12 cellular contexts compared by ENCODE assay signal in genomic region chr16:85733839-85734170, GRCh38. TPM values are rescaled to one million over a fixed set of nuclear protein-coding genes. Genes with fewer than 3 reads are reported as not detected.
A peak's percentile ranks its signal among the peaks of the same experiment; 100 is the strongest.
DNase-seq lines count a peak whose midpoint lies in the region; ATAC-seq and TF ChIP-seq lines count a peak whose summit lies in the region.
"Had no signal": no experiment of that assay in that cellular context is flagged by ENCODE, and none has a peak within 500 bp of the region (broad histone marks: within the 10 kb centered on the region; RNA-seq: fewer than 3 reads in every experiment).

No MANE protein-coding gene starts in this region.

- H3K27me3 Mint-ChIP-seq in T-helper 17 cell = no peaks in the 10 kb centered on the region

- no peak for TF ChIP-seq CTCF in heart left ventricle (IDR thresholded peaks at IDR 0.05)

- H3K4me3 ChIP-seq in right cardiac atrium (ENCODE audit: low read length) (no peak overlapping the region), heart left ventricle (no peak overlapping the region)
- H3K4me3 ChIP-seq: thyroid gland had no signal

- peak overlapping the region; percentile 19 for H3K27ac Mint-ChIP-seq in T-helper 17 cell

- WGBS in right cardiac atrium = 44% methylated on average over 11 of the region's 11 CpGs
- WGBS in heart left ventricle, 4 donors = 38 to 66% (median 54%) methylated on average over 10 to 11 of the region's 11 CpGs

- no peak overlapping the region for H3K4me3 Mint-ChIP-seq in T-helper 17 cell

- H3K27me3 ChIP-seq in right cardiac atrium (ENCODE audit: control insufficient read depth, insufficient read depth) = no peaks in the 10 kb centered on the region
- H3K27me3 ChIP-seq in heart left ventricle = no peaks in the 10 kb centered on the region
- H3K27me3 ChIP-seq: thyroid gland had no signal

- DNase-seq in right cardiac atrium = peak in 2 of 3 donors; percentile 72 to 76
- DNase-seq in heart left ventricle = no peak
- DNase-seq in T-helper 17 cell = no peak
- peak; percentile 97 for DNase-seq in iPS-NIHi7 (ENCODE audit: extremely low spot score)
- DNase-seq in DMS79 treated with DMSO at 0.1 percent for 48 hours (lab: John Stamatoyannopoulos, UW) = no peak
- DNase-seq: activated T-cell treated with anti-CD3 and anti-CD28 coated beads, Interleukin-2, amount 50 U/mL, for 1 hour; NCI-H2171; RPMI8226; thyroid gland had no signal

- peaks cover 12% of the 10 kb centered on the region for H3K4me1 Mint-ChIP-seq in T-helper 17 cell

- no peak for TF ChIP-seq POLR2A in heart left ventricle (IDR thresholded peaks at IDR 0.05)

- intact Hi-C loops in right cardiac atrium (cut with DNase I) = no loop called here
- intact Hi-C loops in heart left ventricle (cut with DNase I) = no loop called here

- no peaks in the 10 kb centered on the region for H3K36me3 ChIP-seq in heart left ventricle
- H3K36me3 ChIP-seq: thyroid gland had no signal

- H3K4me1 ChIP-seq in right cardiac atrium (ENCODE audit: control insufficient read depth, insufficient read depth, low read length) (no peaks in the 10 kb centered on the region), heart left ventricle (peaks cover 0 to 26% (median 0%) of the 10 kb centered on the region in 12 donors)
- H3K4me1 ChIP-seq: thyroid gland had no signal

- H3K9me3 ChIP-seq in right cardiac atrium (ENCODE audit: control insufficient read depth, low read length) (no peaks in the 10 kb centered on the region), heart left ventricle (no peaks in the 10 kb centered on the region), T-helper 17 cell (ENCODE audit: control insufficient read depth, low read length, poor library complexity, severe bottlenecking) (no peaks in the 10 kb centered on the region)
- H3K9me3 ChIP-seq: thyroid gland had no signal

- ATAC-seq in right cardiac atrium (peak; percentile 39 to 45), heart left ventricle (no peak), T-helper 17 cell (no peak), GM21786 (IDR thresholded peaks at IDR 0.05; ENCODE audit: unreplicated experiment) (no peak), GM19328 (IDR thresholded peaks at IDR 0.05; ENCODE audit: unreplicated experiment) (no peak), HG02970 (IDR thresholded peaks at IDR 0.05; ENCODE audit: low FRiP score, unreplicated experiment) (no peak)

- no peak overlapping the region for H3K27ac ChIP-seq in right cardiac atrium (ENCODE audit: low read length)
- peak overlapping the region in 1 of 12 donors; percentile 25 for H3K27ac ChIP-seq in heart left ventricle
- H3K27ac ChIP-seq: thyroid gland had no signal

- peaks cover 2% of the 10 kb centered on the region for H3K36me3 Mint-ChIP-seq in T-helper 17 cell (ENCODE audit: low read depth)

RNA-seq across cellular contexts. Expression of gene C16orf74, which starts 17.1 kb away (rescaled TPM):
- 1 to 10 TPM; 1.1 to 2.1 (median 1.4) TPM for total RNA-seq in right cardiac atrium
- polyA plus RNA-seq in right cardiac atrium = 1.8 TPM
- 1 to 10 TPM; 1.0 to 4.1 (median 1.6) TPM for total RNA-seq in heart left ventricle
- polyA plus RNA-seq in heart left ventricle = 1 to 10 TPM in 1 of 2 donors, under 1 TPM in 1; 0.53 to 3.7 TPM
- total RNA-seq in T-helper 17 cell = 1 to 10 TPM; 4.6 to 7.2 TPM

RNA-seq across cellular contexts. Expression of gene GINS2, which starts 45.1 kb away (rescaled TPM):
- 1 to 10 TPM in 1 of 4 donors, under 1 TPM in 3; 0.33 to 1.1 (median 0.40) TPM for total RNA-seq in right cardiac atrium
- polyA plus RNA-seq in right cardiac atrium = 0.23 TPM
- total RNA-seq in heart left ventricle = 1 to 10 TPM in 1 of 9 donors, under 1 TPM in 7, not detected in 1; 0.19 to 4.2 (median 0.56) TPM
- under 1 TPM; 0.15 to 0.36 TPM for polyA plus RNA-seq in heart left ventricle
- total RNA-seq in T-helper 17 cell = 1 to 10 TPM in 1 of 2 donors, under 1 TPM in 1; 0.86 to 1.5 TPM

Comparison
In these comparisons a context has a peak if more than half of its experiments do, and no peak if none do; other contexts are left out.
1. ATAC-seq: peak in right cardiac atrium (2 of 2); none in heart left ventricle (0 of 4), T-helper 17 cell (single experiment), GM21786 (single experiment), GM19328 (single experiment) and HG02970 (single experiment).
2. DNase-seq: peak in right cardiac atrium (2 of 3) and iPS-NIHi7 (single experiment); none in heart left ventricle (0 of 5), T-helper 17 cell (0 of 3) and DMS79 treated with DMSO at 0.1 percent for 48 hours (single experiment).